Comparison of ENCODE assay signal across 14 cellular contexts in genomic region chr9:129276486-129277260, GRCh38.
A peak's percentile ranks its signal among the peaks of the same experiment; 100 is the strongest.
DNase-seq lines count a peak whose midpoint lies in the region; ATAC-seq and TF ChIP-seq lines count a peak whose summit lies in the region.
"Had no signal": no experiment of that assay in that cellular context is flagged by ENCODE, and none has a peak within 500 bp of the region (broad histone marks: within the 10 kb centered on the region; RNA-seq: fewer than 3 reads in every experiment).

No MANE protein-coding gene starts in this region.

- peaks cover 70% of the 10 kb centered on the region for H3K4me1 Mint-ChIP-seq in nephron progenitor cell
- peaks cover 8 to 9% of the 10 kb centered on the region in 2 donors for H3K4me1 Mint-ChIP-seq in natural killer cell treated with Interleukin-12 subunit alpha and Interleukin-12 subunit beta and Interleukin-15 and Interleukin-18, amount 100 ng/mL, for 72 hours (ENCODE audit: low read depth in 2 of 2)

- H3K9me3 ChIP-seq in heart left ventricle (no peaks in the 10 kb centered on the region), gastrocnemius medialis (no peaks in the 10 kb centered on the region)

- no peaks in the 10 kb centered on the region for H3K36me3 Mint-ChIP-seq in nephron progenitor cell (ENCODE audit: low read depth)
- no peaks in the 10 kb centered on the region for H3K36me3 Mint-ChIP-seq in natural killer cell treated with Interleukin-12 subunit alpha and Interleukin-12 subunit beta and Interleukin-15 and Interleukin-18, amount 100 ng/mL, for 72 hours

- H3K36me3 ChIP-seq in heart left ventricle (no peaks in the 10 kb centered on the region), gastrocnemius medialis (no peaks in the 10 kb centered on the region)

- peak overlapping the region; percentile 29 for H3K4me3 Mint-ChIP-seq in nephron progenitor cell
- no peak overlapping the region for H3K4me3 Mint-ChIP-seq in natural killer cell treated with Interleukin-12 subunit alpha and Interleukin-12 subunit beta and Interleukin-15 and Interleukin-18, amount 100 ng/mL, for 72 hours

- TF ChIP-seq POLR2A in heart left ventricle (IDR thresholded peaks at IDR 0.05): no peak
- no peak for TF ChIP-seq POLR2A in gastrocnemius medialis (IDR thresholded peaks at IDR 0.05)

- H3K4me1 ChIP-seq in heart left ventricle: peaks cover 0 to 9% (median under 1%) of the 10 kb centered on the region in 12 donors
- H3K4me1 ChIP-seq in gastrocnemius medialis: no peaks in the 10 kb centered on the region

- DNase-seq in heart left ventricle (peak in 3 of 5 donors; percentile 6 to 13 (median 13)), left ventricle myocardium superior (no peak), dermis microvascular lymphatic vessel endothelial cell (ENCODE audit: low read depth in 2 of 2) (peak; percentile 48 to 63), nephron progenitor cell (no peak), Kasumi-1 (lab: John Stamatoyannopoulos, UW) (no peak), gastrocnemius medialis (no peak), GM13977 (ENCODE audit: low spot score) (no peak)
- DNase-seq in natural killer cell treated with Interleukin-12 subunit alpha and Interleukin-12 subunit beta and Interleukin-15 and Interleukin-18, amount 100 ng/mL, for 72 hours (ENCODE audit: low spot score): no peak
- DNase-seq: cerebellar nuclear complex; NCI-H1694; NCI-H526 treated with DMSO at 0.1 percent for 48 hours; retina; stimulated activated CD4-positive, alpha-beta T cell treated with anti-CD3 and anti-CD28 coated beads, Interleukin-2, amount 100 ng/mL, for 48 hours had no signal

- peak overlapping the region; percentile 44 for H3K27ac Mint-ChIP-seq in nephron progenitor cell
- H3K27ac Mint-ChIP-seq in natural killer cell treated with Interleukin-12 subunit alpha and Interleukin-12 subunit beta and Interleukin-15 and Interleukin-18, amount 100 ng/mL, for 72 hours: no peak overlapping the region

- intact Hi-C loops in heart left ventricle (cut with DNase I) (no loop called here), left ventricle myocardium superior (cut with micrococcal nuclease) (no loop called here), gastrocnemius medialis (cut with DNase I; ENCODE audit: low total_unique reads) (no loop called here)

- peaks cover 4% of the 10 kb centered on the region for H3K9me3 Mint-ChIP-seq in nephron progenitor cell
- no peaks in the 10 kb centered on the region for H3K9me3 Mint-ChIP-seq in natural killer cell treated with Interleukin-12 subunit alpha and Interleukin-12 subunit beta and Interleukin-15 and Interleukin-18, amount 100 ng/mL, for 72 hours

- H3K4me3 ChIP-seq in heart left ventricle: no peak overlapping the region
- H3K4me3 ChIP-seq in gastrocnemius medialis: no peak overlapping the region

- WGBS in heart left ventricle, 4 donors: 83 to 87% (median 86%) methylated on average over 18 of the region's 18 CpGs

- TF ChIP-seq CTCF in heart left ventricle (IDR thresholded peaks at IDR 0.05): no peak
- TF ChIP-seq CTCF in nephron progenitor cell (IDR thresholded peaks at IDR 0.05): no peak
- no peak for TF ChIP-seq CTCF in gastrocnemius medialis (IDR thresholded peaks at IDR 0.05 in 4 of 5, conservative IDR thresholded peaks at IDR 0.05 in 1 of 5)
- TF ChIP-seq CTCF in GM13977 (IDR thresholded peaks at IDR 0.05; ENCODE audit: extremely low read depth, insufficient read depth, missing control alignments): no peak

- ATAC-seq in heart left ventricle: no peak
- no peak for ATAC-seq in left ventricle myocardium superior
- no peak for ATAC-seq in gastrocnemius medialis
- ATAC-seq in natural killer cell treated with Interleukin-12 subunit alpha and Interleukin-12 subunit beta and Interleukin-15 and Interleukin-18, amount 100 ng/mL, for 72 hours: no peak
- ATAC-seq: Panc1 had no signal

- H3K27ac ChIP-seq in heart left ventricle (no peak overlapping the region), gastrocnemius medialis (no peak overlapping the region)

- in situ Hi-C loops in gastrocnemius medialis (cut with MboI; ENCODE audit: low sequenced_read_pairs in 4 of 4): no loop called here
- in situ Hi-C loops in GM13977 (cut with MboI; ENCODE audit: low pct_unique_long_range_greater_than_20kb, low sequenced_read_pairs, unreplicated experiment): no loop called here

- peaks cover 16% of the 10 kb centered on the region for H3K27me3 Mint-ChIP-seq in nephron progenitor cell (ENCODE audit: low read depth, poor library complexity)
- peaks cover 0 to 22% of the 10 kb centered on the region in 2 donors for H3K27me3 Mint-ChIP-seq in natural killer cell treated with Interleukin-12 subunit alpha and Interleukin-12 subunit beta and Interleukin-15 and Interleukin-18, amount 100 ng/mL, for 72 hours

- H3K27me3 ChIP-seq in heart left ventricle (no peaks in the 10 kb centered on the region), gastrocnemius medialis (peaks cover 0 to 5% (median 0%) of the 10 kb centered on the region in 3 donors)

Comparison
In these comparisons a context has a peak if more than half of its experiments do, and no peak if none do; other contexts are left out.
1. DNase-seq: peak in heart left ventricle (3 of 5) and dermis microvascular lymphatic vessel endothelial cell (2 of 2); none in left ventricle myocardium superior (single experiment), nephron progenitor cell (single experiment), Kasumi-1 (0 of 2), gastrocnemius medialis (0 of 2), GM13977 (single experiment) and natural killer cell treated with Interleukin-12 subunit alpha and Interleukin-12 subunit beta and Interleukin-15 and Interleukin-18, amount 100 ng/mL, for 72 hours (single experiment).